ENCODE assay signal across 8 cellular contexts in the genomic region with DNA sequence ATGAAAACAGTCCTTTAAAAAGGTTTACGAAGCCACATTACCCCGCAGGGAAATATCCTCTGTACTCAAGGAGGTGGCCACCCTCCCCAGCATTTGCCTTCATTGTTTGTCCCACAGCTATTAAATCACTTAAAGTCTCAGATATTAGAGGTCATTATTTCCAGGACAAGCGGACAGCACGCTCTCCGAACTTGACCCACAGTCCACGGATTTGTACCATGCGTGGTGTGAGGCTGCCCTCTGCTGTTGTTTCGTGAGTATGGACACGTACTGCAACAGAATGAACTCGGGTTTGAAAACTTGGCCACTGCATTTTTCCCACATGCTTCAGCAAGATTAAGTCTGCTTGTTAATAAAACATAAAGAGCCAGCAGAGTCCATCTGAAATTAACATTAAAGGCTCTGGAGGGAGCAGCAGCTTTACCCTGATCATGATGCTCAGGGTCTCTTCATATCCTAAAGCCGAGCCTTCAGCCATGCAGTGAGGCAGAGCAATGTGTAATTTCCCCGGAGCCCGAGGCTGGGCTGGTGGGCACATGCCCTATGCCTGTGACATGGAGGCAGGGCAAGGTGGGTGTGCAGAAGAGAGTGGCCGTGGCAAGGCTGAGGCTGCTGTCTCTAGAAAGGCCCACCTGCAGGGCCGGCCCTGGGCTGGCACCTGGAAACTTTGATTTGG. TPM values are rescaled to one million over a fixed set of nuclear protein-coding genes. Genes with fewer than 3 reads are reported as not detected.
A peak's percentile ranks its signal among the peaks of the same experiment; 100 is the strongest.
DNase-seq lines count a peak whose midpoint lies in the region; ATAC-seq, FAIRE-seq and TF ChIP-seq lines count a peak whose summit lies in the region.

No MANE protein-coding gene starts in this region.

- H3K79me2 ChIP-seq in keratinocyte (ENCODE audit: control insufficient read depth, insufficient read depth, low read length), result peaks cover 21% of the 10 kb centered on the region

- CTCF ChIA-PET in MCF 10A (lab: Yijun Ruan, JAX), result interaction anchor here (0.7 to 4.3 kb wide), 12 partner anchors 10 to 1100 kb away, joined by 3 to 21 read pairs (median 4); no protein-coding TSS in a partner anchor

- H3K4me3 ChIP-seq in keratinocyte (ENCODE audit: control insufficient read depth in 2 of 3, extremely low read depth in 1 of 3, insufficient read depth in 2 of 3, low read depth in 1 of 3, low read length in 3 of 3), result no peak overlapping the region
- H3K4me3 ChIP-seq in thoracic aorta, result no peak overlapping the region

- H3K9me3 ChIP-seq in keratinocyte (ENCODE audit: control insufficient read depth, low read depth, low read length) (no peaks in the 10 kb centered on the region), thoracic aorta (no peaks in the 10 kb centered on the region)

- no peak for FAIRE-seq in keratinocyte (lab: Jason Lieb, UNC)

- no peaks in the 10 kb centered on the region for H3K4me1 ChIP-seq in keratinocyte (ENCODE audit: control insufficient read depth, extremely low read depth, insufficient read depth, low read length)
- no peaks in the 10 kb centered on the region for H3K4me1 ChIP-seq in thoracic aorta (ENCODE audit: control insufficient read depth in 1 of 2, low read depth in 2 of 2)

- POLR2A ChIA-PET in MCF 10A (lab: Yijun Ruan, JAX), result interaction anchor here (1.2 kb wide), 1 partner anchor 297 kb away, joined by 3 read pairs; no protein-coding TSS in a partner anchor

- H3K27me3 Mint-ChIP-seq in MCF 10A (ENCODE audit: insufficient read depth, unreplicated experiment), result no peaks in the 10 kb centered on the region

- H3K4me3 Mint-ChIP-seq in MCF 10A (ENCODE audit: unreplicated experiment), result no peak overlapping the region

- H3K27ac ChIP-seq in keratinocyte (ENCODE audit: control insufficient read depth, insufficient read depth, low read length) (no peak overlapping the region), thoracic aorta (no peak overlapping the region)

- no peaks in the 10 kb centered on the region for H3K9me1 ChIP-seq in keratinocyte (ENCODE audit: control insufficient read depth, extremely low read depth, insufficient read depth, low read length)

- no peaks in the 10 kb centered on the region for H3K4me1 Mint-ChIP-seq in MCF 10A (ENCODE audit: insufficient read depth, unreplicated experiment)

- TF ChIP-seq CTCF in MCF 10A (IDR thresholded peaks at IDR 0.05; ENCODE audit: unreplicated experiment) (peak; percentile 49), keratinocyte (optimal IDR thresholded peaks at IDR 0.05 in 1 of 3, IDR thresholded peaks at IDR 0.05 in 1 of 3, conservative IDR thresholded peaks at IDR 0.05 in 1 of 3; ENCODE audit: extremely low read depth in 1 of 3, insufficient read depth in 2 of 3, low read length in 3 of 3) (peak; percentile 48 to 71 (median 54)), thoracic aorta (IDR thresholded peaks at IDR 0.05) (peak; percentile 49)

- no peaks in the 10 kb centered on the region for H3K27me3 ChIP-seq in keratinocyte (ENCODE audit: control insufficient read depth, extremely low read depth, insufficient read depth, low read length)
- H3K27me3 ChIP-seq in thoracic aorta (replicated peaks; ENCODE audit: insufficient read depth), result no peaks in the 10 kb centered on the region

- no peak overlapping the region for H3K27ac Mint-ChIP-seq in MCF 10A (ENCODE audit: low read depth, unreplicated experiment)

- DNase-seq in NCI-H748 (lab: John Stamatoyannopoulos, UW; ENCODE audit: unreplicated experiment), result peak; percentile 29
- DNase-seq in NCI-H748 treated with DMSO at 0.1 percent for 48 hours (lab: John Stamatoyannopoulos, UW), result no peak
- peak; percentile 62 for DNase-seq in NAMALWA (ENCODE audit: low spot score)
- peak; percentile 45 for DNase-seq in MCF 10A (ENCODE audit: unreplicated experiment)
- DNase-seq in keratinocyte (ENCODE audit: low read depth, low spot score), result no peak
- no peak for DNase-seq in thoracic aorta (ENCODE audit: low spot score)

- H3K36me3 ChIP-seq in keratinocyte (ENCODE audit: control insufficient read depth in 2 of 2, extremely low read depth in 1 of 2, insufficient read depth in 2 of 2, low read length in 2 of 2), result peaks cover 46 to 68% of the 10 kb centered on the region in 2 experiments
- H3K36me3 ChIP-seq in thoracic aorta, result peaks cover 13% of the 10 kb centered on the region

- peaks cover 73% of the 10 kb centered on the region for H3K36me3 Mint-ChIP-seq in MCF 10A (ENCODE audit: insufficient read depth, unreplicated experiment)

- no peak for ATAC-seq in thoracic aorta (ENCODE audit: insufficient number of reproducible peaks, low FRiP score, low read depth)
- ATAC-seq in GM19452 (IDR thresholded peaks at IDR 0.05; ENCODE audit: unreplicated experiment), result no peak
- no peak for ATAC-seq in HG03342 (IDR thresholded peaks at IDR 0.05; ENCODE audit: unreplicated experiment)

- intact Hi-C loops in MCF 10A (cut with micrococcal nuclease), result loop anchor here (2.0 kb wide), 1 partner anchor 208 kb away; no protein-coding TSS in a partner anchor

- H4K20me1 ChIP-seq in keratinocyte (ENCODE audit: control insufficient read depth, extremely low read depth, insufficient read depth, low read length), result peaks cover 8% of the 10 kb centered on the region

- H3K9ac ChIP-seq in keratinocyte (ENCODE audit: control insufficient read depth, extremely low read depth, insufficient read depth, low read length), result no peak overlapping the region

- no peaks in the 10 kb centered on the region for H3K9me3 Mint-ChIP-seq in MCF 10A (ENCODE audit: unreplicated experiment)

- BruUV-seq in MCF 10A (replicated peaks; lab: Mats Ljungman, UMichigan), result no TSS peak

- dilution Hi-C loops in keratinocyte (cut with MboI; ENCODE audit: extremely low pct_ligation_motif_present, low sequenced_read_pairs), result no loop called here

- no peak overlapping the region for H2AFZ ChIP-seq in keratinocyte (ENCODE audit: control insufficient read depth, low read length)

- H3K4me2 ChIP-seq in keratinocyte (ENCODE audit: control insufficient read depth, extremely low read depth, insufficient read depth, low read depth, low read length), result no peak overlapping the region

RNA-seq across cellular contexts. Expression of a gene that starts 19.7 kb away (rescaled TPM):
- total RNA-seq in MCF 10A (2022), result 62.3 and 66.8 TPM in 2 replicates
- 70.6 to 81.0 TPM (median 76.3 TPM) in 3 replicates for polyA plus RNA-seq in keratinocyte
- polyA plus RNA-seq in keratinocyte (2011; ENCODE audit: low read depth), result 25.0 TPM
- 37.0 and 40.4 TPM in 2 replicates for polyA plus RNA-seq in keratinocyte (2011; cell fraction: cytosol; rRNA removed)
- polyA plus RNA-seq in keratinocyte (2011; cell fraction: nucleus; rRNA removed), result 88.4 and 98.8 TPM in 2 replicates
- polyA plus RNA-seq in keratinocyte (2012; ENCODE audit: low replicate concordance), result 21.6 and 65.3 TPM in 2 replicates
- 93.4 to 102 TPM (median 95.1 TPM) in 3 replicates for polyA minus RNA-seq in keratinocyte
- 72.3 TPM for polyA minus RNA-seq in keratinocyte (2011; cell fraction: cytosol; rRNA and poly(A)+ RNA removed)
- polyA minus RNA-seq in keratinocyte (2011; cell fraction: nucleus; rRNA and poly(A)+ RNA removed), result 70.5 and 110 TPM in 2 replicates
- total RNA-seq in thoracic aorta, result 10 to 100 TPM; 13.8 to 23.2 TPM

Comparison
In these comparisons a context has a peak if more than half of its experiments do, and no peak if none do; other contexts are left out.
1. DNase-seq: peak in NCI-H748 (single experiment), NAMALWA (single experiment) and MCF 10A (single experiment); none in NCI-H748 treated with DMSO at 0.1 percent for 48 hours (single experiment), keratinocyte (single experiment) and thoracic aorta (single experiment).
2. Peak in every context shown above with its lines, with median percentiles within 50 percentile points of each other: CTCF ChIP-seq.